Comparison of ENCODE assay signal across 8 cellular contexts in the genomic region with DNA sequence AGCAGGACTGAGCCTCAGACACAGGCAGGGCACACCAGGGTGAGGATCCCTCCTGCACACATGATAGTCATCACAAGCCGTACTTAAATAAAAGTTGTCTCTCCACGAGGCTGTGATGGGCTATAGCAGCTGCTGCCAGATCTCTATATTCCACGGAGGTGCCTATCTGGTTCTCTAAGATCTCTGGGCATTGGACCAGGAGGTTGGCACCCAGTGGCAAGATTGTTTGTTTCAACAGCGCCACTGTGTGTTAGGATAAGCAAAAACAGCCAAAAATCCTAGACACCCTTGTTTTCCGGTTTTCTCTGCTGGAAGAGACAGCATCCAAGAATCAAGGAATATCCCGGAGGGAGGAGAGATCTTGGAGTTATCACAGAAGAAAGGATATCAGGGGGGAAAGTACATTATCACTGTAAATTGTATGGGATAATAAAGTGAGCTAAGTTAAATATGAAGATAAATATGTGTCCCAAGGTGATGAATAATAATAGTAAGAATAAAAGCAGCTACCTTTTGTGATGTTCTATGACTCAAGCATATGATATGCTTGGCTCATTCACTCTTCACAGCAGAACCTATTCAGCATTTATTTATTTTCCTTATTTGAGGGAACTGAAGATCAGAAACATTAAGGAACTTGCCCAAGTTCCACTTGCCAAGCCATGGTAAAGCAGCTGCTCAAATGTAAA.
DNase-seq lines count a peak whose midpoint lies in the region; ATAC-seq, FAIRE-seq and TF ChIP-seq lines count a peak whose summit lies in the region.

No MANE protein-coding gene starts in this region.

- no peaks in the 10 kb centered on the region for H3K9me1 ChIP-seq in K562 (ENCODE audit: control insufficient read depth, insufficient read depth, low read length)

- intact Hi-C loops in K562 (cut with micrococcal nuclease) (loop anchor here (10.0 kb wide), 1 partner anchor 125 kb away; no protein-coding TSS in a partner anchor), thyroid gland (cut with DNase I) (loop anchor here (10.0 kb wide), 3 partner anchors 125 to 545 kb away; no protein-coding TSS in a partner anchor)

- WGBS in K562 (ENCODE audit: insufficient coverage, low coverage, missing lambda C conversion rate) = 1% methylated on average over 6 of the region's 6 CpGs
- 10 to 14% methylated on average over 6 of the region's 6 CpGs for WGBS in thyroid gland, 2 donors

- H3K4me2 ChIP-seq in K562 (ENCODE audit: insufficient read depth, low read length) = no peak overlapping the region

- H3K36me3 ChIP-seq in K562 (ENCODE audit: control insufficient read depth, insufficient read depth, low read length) (no peaks in the 10 kb centered on the region), thyroid gland (no peaks in the 10 kb centered on the region)

- TF ChIP-seq EP300 in K562 (IDR thresholded peaks at IDR 0.05; ENCODE audit: low read length) = no peak

- no peak for TF ChIP-seq POLR2A in K562 (conservative IDR thresholded peaks at IDR 0.05)
- no peak for TF ChIP-seq POLR2A in thyroid gland (IDR thresholded peaks at IDR 0.05)

- H3K4me1 ChIP-seq in K562 (replicated peaks in 1 of 2; ENCODE audit: control insufficient read depth in 2 of 2, insufficient read depth in 2 of 2, low read length in 2 of 2) (no peaks in the 10 kb centered on the region; a peak in 1 of 5 replicates), thyroid gland (no peaks in the 10 kb centered on the region)

- H3K27ac ChIP-seq in K562 (ENCODE audit: extremely low read depth, low read depth, low read length) (no peak overlapping the region), thyroid gland (no peak overlapping the region)

- in situ Hi-C loops in K562 (cut with MboI) = loop anchor here (10.0 to 25.0 kb wide), 3 partner anchors 115 to 1078 kb away; no protein-coding TSS in a partner anchor

- ATAC-seq in K562 (no peak), HG02798 (IDR thresholded peaks at IDR 0.05; ENCODE audit: poor library complexity, unreplicated experiment) (no peak)

- no peak overlapping the region for H3K9ac ChIP-seq in K562 (ENCODE audit: insufficient read depth in 1 of 2, low read depth in 2 of 2, low read length in 2 of 2)

- H3K79me2 ChIP-seq in K562 (ENCODE audit: control insufficient read depth, insufficient read depth, low read length) = no peaks in the 10 kb centered on the region

- BruUV-seq in K562 (replicated peaks; lab: Mats Ljungman, UMichigan) = no TSS peak

- TF ChIP-seq CTCF in AG10803 (conservative IDR thresholded peaks at IDR 0.05; ENCODE audit: low read length) = peak; percentile 69
- TF ChIP-seq CTCF in GM12873 (IDR thresholded peaks at IDR 0.05; ENCODE audit: insufficient read depth, low read depth, low read length, missing control alignments) = peak; percentile 67
- TF ChIP-seq CTCF in K562 (IDR thresholded peaks at IDR 0.05 in 2 of 3, conservative IDR thresholded peaks at IDR 0.05 in 1 of 3; ENCODE audit: insufficient read depth in 2 of 3, low read depth in 1 of 3, low read length in 3 of 3) = peak; percentile 39 to 47 (median 41); a peak in 3 of 6 replicates
- TF ChIP-seq CTCF in thyroid gland (IDR thresholded peaks at IDR 0.05) = peak in 5 of 6 experiments; percentile 31 to 72 (median 60)

- no peak overlapping the region for H2AFZ ChIP-seq in K562 (ENCODE audit: low read depth, low read length)

- TF ChIP-seq RAD21 in K562 (CRISPR knock-in tag; conservative IDR thresholded peaks at IDR 0.05 in 1 of 2, IDR thresholded peaks at IDR 0.05 in 1 of 2) = peak in 1 of 2 experiments; percentile 44; a peak in 2 of 4 replicates

- peaks cover 7 to 19% of the 10 kb centered on the region in 2 experiments; a peak in 4 of 5 replicates for H3K27me3 ChIP-seq in K562 (ENCODE audit: control insufficient read depth in 2 of 2, insufficient read depth in 2 of 2, low read length in 2 of 2)
- no peaks in the 10 kb centered on the region for H3K27me3 ChIP-seq in thyroid gland

- no peak overlapping the region for H3K4me3 ChIP-seq in AG10803 (ENCODE audit: low read length)
- H3K4me3 ChIP-seq in K562 = no peak overlapping the region
- H3K4me3 ChIP-seq in thyroid gland (replicated peaks in 1 of 3) = no peak overlapping the region

- no peaks in the 10 kb centered on the region for H4K20me1 ChIP-seq in K562 (replicated peaks; ENCODE audit: control insufficient read depth, insufficient read depth, low read length)

- POLR2A ChIA-PET in K562 (lab: Yijun Ruan, JAX) = no interaction called here

- H3K9me3 ChIP-seq in K562 (replicated peaks; ENCODE audit: control insufficient read depth, insufficient read depth, low read depth, low read length) (no peaks in the 10 kb centered on the region), thyroid gland (no peaks in the 10 kb centered on the region)

- DNase-seq in AG10803 (ENCODE audit: low read depth) = peak; percentile 44
- peak; percentile 15 for DNase-seq in NCI-H2171 treated with DMSO at 0.1 percent for 48 hours (lab: John Stamatoyannopoulos, UW)
- DNase-seq in K562 (ENCODE audit: extremely low read depth in 1 of 4, low spot score in 3 of 4) = no peak
- peak; percentile 80 to 82 for DNase-seq in thyroid gland
- no peak for DNase-seq in SKM-1 treated with dmso at 0.1 percent for 144 hours (lab: John Stamatoyannopoulos, UW; ENCODE audit: unreplicated experiment)

- no peak for FAIRE-seq in K562 (lab: Jason Lieb, UNC)
- peak; percentile 94 for FAIRE-seq in islet of Langerhans (lab: Jason Lieb, UNC)

- CTCF ChIA-PET in K562 (lab: Yijun Ruan, JAX; ENCODE audit: low intra/inter-chr PET ratio) = no interaction called here

TF ChIP-seq in K562, 482 proteins besides CTCF, POLR2A, EP300 and RAD21:
- TF ChIP-seq, protein P1, sequence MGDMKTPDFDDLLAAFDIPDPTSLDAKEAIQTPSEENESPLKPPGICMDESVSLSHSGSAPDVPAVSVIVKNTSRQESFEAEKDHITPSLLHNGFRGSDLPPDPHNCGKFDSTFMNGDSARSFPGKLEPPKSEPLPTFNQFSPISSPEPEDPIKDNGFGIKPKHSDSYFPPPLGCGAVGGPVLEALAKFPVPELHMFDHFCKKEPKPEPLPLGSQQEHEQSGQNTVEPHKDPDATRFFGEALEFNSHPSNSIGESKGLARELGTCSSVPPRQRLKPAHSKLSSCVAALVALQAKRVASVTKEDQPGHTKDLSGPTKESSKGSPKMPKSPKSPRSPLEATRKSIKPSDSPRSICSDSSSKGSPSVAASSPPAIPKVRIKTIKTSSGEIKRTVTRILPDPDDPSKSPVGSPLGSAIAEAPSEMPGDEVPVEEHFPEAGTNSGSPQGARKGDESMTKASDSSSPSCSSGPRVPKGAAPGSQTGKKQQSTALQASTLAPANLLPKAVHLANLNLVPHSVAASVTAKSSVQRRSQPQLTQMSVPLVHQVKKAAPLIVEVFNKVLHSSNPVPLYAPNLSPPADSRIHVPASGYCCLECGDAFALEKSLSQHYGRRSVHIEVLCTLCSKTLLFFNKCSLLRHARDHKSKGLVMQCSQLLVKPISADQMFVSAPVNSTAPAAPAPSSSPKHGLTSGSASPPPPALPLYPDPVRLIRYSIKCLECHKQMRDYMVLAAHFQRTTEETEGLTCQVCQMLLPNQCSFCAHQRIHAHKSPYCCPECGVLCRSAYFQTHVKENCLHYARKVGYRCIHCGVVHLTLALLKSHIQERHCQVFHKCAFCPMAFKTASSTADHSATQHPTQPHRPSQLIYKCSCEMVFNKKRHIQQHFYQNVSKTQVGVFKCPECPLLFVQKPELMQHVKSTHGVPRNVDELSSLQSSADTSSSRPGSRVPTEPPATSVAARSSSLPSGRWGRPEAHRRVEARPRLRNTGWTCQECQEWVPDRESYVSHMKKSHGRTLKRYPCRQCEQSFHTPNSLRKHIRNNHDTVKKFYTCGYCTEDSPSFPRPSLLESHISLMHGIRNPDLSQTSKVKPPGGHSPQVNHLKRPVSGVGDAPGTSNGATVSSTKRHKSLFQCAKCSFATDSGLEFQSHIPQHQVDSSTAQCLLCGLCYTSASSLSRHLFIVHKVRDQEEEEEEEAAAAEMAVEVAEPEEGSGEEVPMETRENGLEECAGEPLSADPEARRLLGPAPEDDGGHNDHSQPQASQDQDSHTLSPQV (IDR thresholded peaks at IDR 0.05) = no peak
- TF ChIP-seq ZSCAN32 (CRISPR knock-in tag; IDR thresholded peaks at IDR 0.05) (no peak), BRF1 (IDR thresholded peaks at IDR 0.05; ENCODE audit: borderline replicate concordance, extremely low read depth, insufficient read length) (no peak), NCOA2 (IDR thresholded peaks at IDR 0.05; ENCODE audit: partially characterized antibody in 2 of 2) (no peak), EZH2 (IDR thresholded peaks at IDR 0.05; ENCODE audit: borderline replicate concordance, low read depth, low read length) (no peak), CREM (IDR thresholded peaks at IDR 0.05; ENCODE audit: low read depth) (no peak), KAT2B (IDR thresholded peaks at IDR 0.05; ENCODE audit: low read depth, low read length) (no peak), POLR2G (IDR thresholded peaks at IDR 0.05; ENCODE audit: low read depth, low read length) (no peak), SUPT5H (IDR thresholded peaks at IDR 0.05) (no peak)

Comparison
In these comparisons a context has a peak if more than half of its experiments do, and no peak if none do; other contexts are left out.
1. DNase-seq: peak in AG10803 (single experiment), NCI-H2171 treated with DMSO at 0.1 percent for 48 hours (single experiment) and thyroid gland (2 of 2); none in K562 (0 of 4) and SKM-1 treated with dmso at 0.1 percent for 144 hours (single experiment).
2. Peak in every context shown above with its lines, with median percentiles within 50 percentile points of each other: CTCF ChIP-seq.